In genomic region chr1:113199718-113200455, GRCh38 we compare ENCODE assay signal across 1 cellular context.
TF ChIP-seq lines count a peak whose summit lies in the region.

No MANE protein-coding gene starts in this region.

TF ChIP-seq in WTC11, 78 proteins besides CTCF, POLR2A, EP300 and RAD21 (continued from another document):
- TF ChIP-seq, protein P1, sequence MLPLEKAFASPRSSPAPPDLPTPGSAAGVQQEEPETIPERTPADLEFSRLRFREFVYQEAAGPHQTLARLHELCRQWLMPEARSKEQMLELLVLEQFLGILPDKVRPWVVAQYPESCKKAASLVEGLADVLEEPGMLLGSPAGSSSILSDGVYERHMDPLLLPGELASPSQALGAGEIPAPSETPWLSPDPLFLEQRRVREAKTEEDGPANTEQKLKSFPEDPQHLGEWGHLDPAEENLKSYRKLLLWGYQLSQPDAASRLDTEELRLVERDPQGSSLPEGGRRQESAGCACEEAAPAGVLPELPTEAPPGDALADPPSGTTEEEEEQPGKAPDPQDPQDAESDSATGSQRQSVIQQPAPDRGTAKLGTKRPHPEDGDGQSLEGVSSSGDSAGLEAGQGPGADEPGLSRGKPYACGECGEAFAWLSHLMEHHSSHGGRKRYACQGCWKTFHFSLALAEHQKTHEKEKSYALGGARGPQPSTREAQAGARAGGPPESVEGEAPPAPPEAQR (CRISPR knock-in tag; IDR thresholded peaks at IDR 0.05): no peak
- no peak for TF ChIP-seq ELF4 (CRISPR knock-in tag; IDR thresholded peaks at IDR 0.05; ENCODE audit: low read depth)
